Comparison of ENCODE assay signal across 17 cellular contexts in genomic region chr5:16588434-16589214, GRCh38. TPM values are rescaled to one million over a fixed set of nuclear protein-coding genes. Genes with fewer than 3 reads are reported as not detected.
DNase-seq lines count a peak whose midpoint lies in the region; ATAC-seq and TF ChIP-seq lines count a peak whose summit lies in the region.
"Had no signal": no experiment of that assay in that cellular context is flagged by ENCODE, and none has a peak within 500 bp of the region (broad histone marks: within the 10 kb centered on the region; RNA-seq: fewer than 3 reads in every experiment).

No MANE protein-coding gene starts in this region.

- TF ChIP-seq POLR2A in esophagus muscularis mucosa (IDR thresholded peaks at IDR 0.05; ENCODE audit: low read depth): no peak

- H3K27me3 ChIP-seq in heart right ventricle (no peaks in the 10 kb centered on the region), esophagus muscularis mucosa (no peaks in the 10 kb centered on the region)
- H3K27me3 ChIP-seq: esophagus squamous epithelium had no signal

- peaks cover 12% of the 10 kb centered on the region for H3K36me3 Mint-ChIP-seq in nephron (ENCODE audit: low read depth)

- H3K4me1 Mint-ChIP-seq in nephron: peaks cover 13% of the 10 kb centered on the region

- H3K27ac ChIP-seq in heart right ventricle (peak overlapping the region in 5 of 10 donors; percentile 8 to 50 (median 35)), esophagus muscularis mucosa (replicated peaks in 1 of 4) (no peak overlapping the region)
- H3K27ac ChIP-seq: esophagus squamous epithelium had no signal

- H3K27ac Mint-ChIP-seq in nephron: peak overlapping the region in 2 of 3 experiments; percentile 68 to 96

- H3K9me3 ChIP-seq in heart right ventricle (peaks cover 0 to 4% (median 0%) of the 10 kb centered on the region in 11 donors), esophagus muscularis mucosa (no peaks in the 10 kb centered on the region)
- H3K9me3 ChIP-seq: esophagus squamous epithelium had no signal

- peak overlapping the region in 1 of 3 experiments; percentile 14 for H3K4me3 Mint-ChIP-seq in nephron
- H3K4me3 Mint-ChIP-seq: naive B cell had no signal

- intact Hi-C loops in heart right ventricle (cut with DNase I): no loop called here
- intact Hi-C loops in esophagus muscularis mucosa (cut with DNase I): no loop called here

- H3K4me3 ChIP-seq in heart right ventricle (no peak overlapping the region), esophagus muscularis mucosa (no peak overlapping the region)
- H3K4me3 ChIP-seq: esophagus squamous epithelium, K562 had no signal

- peaks cover 3 to 30% (median 13%) of the 10 kb centered on the region in 9 donors for H3K4me1 ChIP-seq in heart right ventricle
- peaks cover 0 to 8% (median 0%) of the 10 kb centered on the region in 4 donors for H3K4me1 ChIP-seq in esophagus muscularis mucosa
- H3K4me1 ChIP-seq: esophagus squamous epithelium had no signal

- TF ChIP-seq EP300 in esophagus muscularis mucosa (IDR thresholded peaks at IDR 0.05): no peak

- peak in 7 of 8 donors; percentile 52 to 80 (median 78) for ATAC-seq in heart right ventricle
- ATAC-seq: K562 had no signal

- peaks cover 8% of the 10 kb centered on the region for H3K9me3 Mint-ChIP-seq in nephron

- TF ChIP-seq CTCF in heart right ventricle (IDR thresholded peaks at IDR 0.05): no peak
- TF ChIP-seq CTCF in nephron (IDR thresholded peaks at IDR 0.05; ENCODE audit: unreplicated experiment in 3 of 3): no peak
- TF ChIP-seq CTCF in esophagus muscularis mucosa (IDR thresholded peaks at IDR 0.05): no peak

- peak; percentile 17 for DNase-seq in COR-L47 (lab: John Stamatoyannopoulos, UW)
- DNase-seq in NCI-H146 treated with DMSO at 0.1 percent for 48 hours (lab: John Stamatoyannopoulos, UW; ENCODE audit: unreplicated experiment): peak; percentile 18
- no peak for DNase-seq in heart right ventricle
- DNase-seq in esophagus muscularis mucosa (ENCODE audit: extremely low spot score): no peak
- no peak for DNase-seq in DMS 273 (lab: John Stamatoyannopoulos, UW; ENCODE audit: unreplicated experiment)
- DNase-seq in iPS-NIHi11 (ENCODE audit: low spot score): no peak
- DNase-seq: activated naive CD4-positive, alpha-beta T cell; AML-193; DMS79 treated with DMSO at 0.1 percent for 48 hours; esophagus squamous epithelium; naive B cell; NCI-H1092 treated with DMSO at 0.1 percent for 48 hours; NCI-H526; T-helper 1 cell had no signal

- whole genome bisulfite sequencing in heart right ventricle, 2 donors: 52 to 58% methylated on average over 10 of the region's 10 CpGs
- 70% methylated on average over 10 of the region's 10 CpGs for WGBS in esophagus muscularis mucosa

- H3K36me3 ChIP-seq in heart right ventricle: no peaks in the 10 kb centered on the region
- no peaks in the 10 kb centered on the region for H3K36me3 ChIP-seq in esophagus muscularis mucosa
- H3K36me3 ChIP-seq: esophagus squamous epithelium had no signal

- no peaks in the 10 kb centered on the region for H3K27me3 Mint-ChIP-seq in nephron (ENCODE audit: low read depth)
- H3K27me3 Mint-ChIP-seq: naive B cell had no signal

RNA-seq across cellular contexts. Expression of gene RETREG1, which starts 28.2 kb away (rescaled TPM):
- total RNA-seq in heart right ventricle: 100 to 1,000 TPM; 156 to 337 (median 216) TPM
- 100 to 1,000 TPM in 1 of 2 donors, 10 to 100 TPM in 1; 14.6 to 253 TPM for polyA plus RNA-seq in heart right ventricle
- total RNA-seq in esophagus muscularis mucosa: 10 to 100 TPM in 2 of 4 donors, 1 to 10 TPM in 2; 7.5 to 13.0 (median 10.3) TPM
- total RNA-seq: dermis microvascular lymphatic vessel endothelial cell had no signal

Comparison
In these comparisons a context has a peak if more than half of its experiments do, and no peak if none do; other contexts are left out.
1. DNase-seq: peak in COR-L47 (single experiment) and NCI-H146 treated with DMSO at 0.1 percent for 48 hours (single experiment); none in heart right ventricle (0 of 2), esophagus muscularis mucosa (single experiment), DMS 273 (single experiment) and iPS-NIHi11 (single experiment).
2. RNA of gene RETREG1, which starts 28.2 kb away (total RNA-seq): 156 to 337 TPM in heart right ventricle; 7.5 to 13.0 TPM in esophagus muscularis mucosa; every median in the first group is over 10 times any median in the second.